ENCODE assay signal across 13 cellular contexts in the genomic region with DNA sequence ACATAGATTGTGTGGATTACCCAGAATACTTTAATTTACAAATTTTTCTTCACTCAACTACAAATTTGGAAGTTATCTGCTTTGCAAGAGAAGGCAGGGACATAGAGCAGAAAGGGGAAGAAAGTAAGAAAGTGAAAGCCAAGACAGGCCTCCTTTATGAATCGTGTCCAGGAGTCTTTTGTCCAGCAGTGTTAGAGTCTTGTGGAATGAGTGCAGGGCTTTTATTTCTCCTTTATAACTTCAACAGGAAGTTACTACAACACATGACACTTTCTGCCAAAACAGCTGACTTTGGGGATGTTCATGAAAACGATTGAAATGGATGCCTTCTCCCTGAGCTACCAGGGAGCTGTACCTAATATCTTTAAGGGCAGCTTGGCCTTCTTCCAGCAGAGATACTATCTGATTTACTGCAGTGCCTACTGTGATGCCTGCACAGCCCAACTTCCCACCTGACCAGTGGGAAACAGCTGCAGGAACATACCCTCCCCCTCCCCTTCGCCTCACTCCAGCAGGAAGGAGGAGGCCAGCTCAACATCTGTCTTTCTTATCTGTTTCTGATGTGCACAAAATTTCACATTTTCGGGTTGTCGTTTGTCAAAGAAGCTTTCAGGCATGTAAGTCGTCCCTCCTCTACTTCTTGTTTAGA.
DNase-seq lines count a peak whose midpoint lies in the region; ATAC-seq, FAIRE-seq and TF ChIP-seq lines count a peak whose summit lies in the region.
"Had no signal": no experiment of that assay in that cellular context is flagged by ENCODE, and none has a peak within 500 bp of the region (broad histone marks: within the 10 kb centered on the region; RNA-seq: fewer than 3 reads in every experiment).

No MANE protein-coding gene starts in this region.

- H3K4me1 ChIP-seq in right atrium auricular region: peaks cover 0 to 5% of the 10 kb centered on the region in 2 donors
- peaks cover 10% of the 10 kb centered on the region for H3K4me1 ChIP-seq in astrocyte (ENCODE audit: insufficient read depth, low read length)
- no peaks in the 10 kb centered on the region for H3K4me1 ChIP-seq in lower lobe of right lung
- peaks cover 0 to 6% of the 10 kb centered on the region in 2 donors for H3K4me1 ChIP-seq in uterus

- peaks cover 41% of the 10 kb centered on the region for H3K4me1 Mint-ChIP-seq in astrocyte (ENCODE audit: low read depth, unreplicated experiment)

- peak; percentile 84 for ATAC-seq in Right ventricle myocardium inferior
- ATAC-seq in lower lobe of right lung: no peak
- no peak for ATAC-seq in HG02610 (IDR thresholded peaks at IDR 0.05; ENCODE audit: unreplicated experiment)
- no peak for ATAC-seq in HG03442 (IDR thresholded peaks at IDR 0.05; ENCODE audit: unreplicated experiment)

- no peaks in the 10 kb centered on the region for H4K20me1 ChIP-seq in astrocyte (ENCODE audit: insufficient read depth, low read length)

- H3K27me3 ChIP-seq in right atrium auricular region (no peaks in the 10 kb centered on the region), astrocyte (ENCODE audit: insufficient read depth, low read length) (no peaks in the 10 kb centered on the region), lower lobe of right lung (ENCODE audit: low read depth) (no peaks in the 10 kb centered on the region), uterus (no peaks in the 10 kb centered on the region)
- H3K27me3 ChIP-seq: adrenal gland, vagina had no signal

- TF ChIP-seq CTCF in right atrium auricular region (IDR thresholded peaks at IDR 0.05) (no peak), astrocyte (IDR thresholded peaks at IDR 0.05; ENCODE audit: insufficient read depth, low read depth, low read length) (no peak), lower lobe of right lung (IDR thresholded peaks at IDR 0.05) (no peak), uterus (IDR thresholded peaks at IDR 0.05) (no peak)

- no peak overlapping the region for H3K27ac Mint-ChIP-seq in astrocyte (ENCODE audit: unreplicated experiment)

- H3K9me3 ChIP-seq in right atrium auricular region (peaks cover 0 to 10% of the 10 kb centered on the region in 2 donors), astrocyte (ENCODE audit: insufficient read depth, low read depth, low read length) (no peaks in the 10 kb centered on the region), lower lobe of right lung (no peaks in the 10 kb centered on the region), uterus (no peaks in the 10 kb centered on the region)
- H3K9me3 ChIP-seq: adrenal gland, vagina had no signal

- no peak overlapping the region for H3K9ac ChIP-seq in astrocyte (ENCODE audit: low read length)

- H3K36me3 ChIP-seq in right atrium auricular region (no peaks in the 10 kb centered on the region), astrocyte (ENCODE audit: insufficient read depth, low read length) (no peaks in the 10 kb centered on the region), lower lobe of right lung (no peaks in the 10 kb centered on the region), uterus (no peaks in the 10 kb centered on the region)
- H3K36me3 ChIP-seq: adrenal gland, vagina had no signal

- H3K27me3 Mint-ChIP-seq in astrocyte (ENCODE audit: low read depth, unreplicated experiment): no peaks in the 10 kb centered on the region

- H3K4me3 ChIP-seq in right atrium auricular region (no peak overlapping the region), astrocyte (ENCODE audit: insufficient read depth, low read depth, low read length) (no peak overlapping the region), lower lobe of right lung (no peak overlapping the region), uterus (no peak overlapping the region)
- H3K4me3 ChIP-seq: adrenal gland had no signal

- H3K27ac ChIP-seq in right atrium auricular region (peak overlapping the region in 1 of 2 donors; percentile 27), astrocyte (ENCODE audit: low read depth, low read length) (no peak overlapping the region), lower lobe of right lung (peak overlapping the region; percentile 5), uterus (peak overlapping the region; percentile 52 to 64)
- H3K27ac ChIP-seq: vagina had no signal

- no peak overlapping the region for H3K4me3 Mint-ChIP-seq in astrocyte (ENCODE audit: unreplicated experiment)

- intact Hi-C loops in Right ventricle myocardium inferior (cut with DNase I): no loop called here
- intact Hi-C loops in lower lobe of right lung (cut with DNase I): no loop called here
- intact Hi-C loops in uterus (cut with DNase I; ENCODE audit: low total_unique reads): no loop called here

- no peaks in the 10 kb centered on the region for H3K79me2 ChIP-seq in astrocyte (ENCODE audit: insufficient read depth, low read length)

- H3K9me3 Mint-ChIP-seq in astrocyte (ENCODE audit: unreplicated experiment): peaks cover 12% of the 10 kb centered on the region

- DNase-seq in Right ventricle myocardium inferior (ENCODE audit: missing footprints) (peak; percentile 31), right atrium auricular region (ENCODE audit: low spot score) (no peak), astrocyte (ENCODE audit: low read depth) (no peak), lower lobe of right lung (no peak), uterus (peak; percentile 20 to 28), foreskin melanocyte (no peak)
- DNase-seq: NCI-H510A, SHP77 had no signal

- peak overlapping the region; percentile 42 for H2AFZ ChIP-seq in astrocyte (ENCODE audit: low read depth, low read length)

- no peak for FAIRE-seq in astrocyte (lab: Jason Lieb, UNC)
- FAIRE-seq: frontal cortex had no signal

- TF ChIP-seq POLR2A in uterus (IDR thresholded peaks at IDR 0.05): no peak

- H3K4me2 ChIP-seq in astrocyte (ENCODE audit: low read length): no peak overlapping the region

- no peaks in the 10 kb centered on the region for H3K36me3 Mint-ChIP-seq in astrocyte (ENCODE audit: low read depth, unreplicated experiment)

Comparison
In these comparisons a context has a peak if more than half of its experiments do, and no peak if none do; other contexts are left out.
1. DNase-seq: peak in Right ventricle myocardium inferior (single experiment) and uterus (2 of 2); none in right atrium auricular region (single experiment), astrocyte (single experiment), lower lobe of right lung (single experiment) and foreskin melanocyte (single experiment).